In the genomic region with DNA sequence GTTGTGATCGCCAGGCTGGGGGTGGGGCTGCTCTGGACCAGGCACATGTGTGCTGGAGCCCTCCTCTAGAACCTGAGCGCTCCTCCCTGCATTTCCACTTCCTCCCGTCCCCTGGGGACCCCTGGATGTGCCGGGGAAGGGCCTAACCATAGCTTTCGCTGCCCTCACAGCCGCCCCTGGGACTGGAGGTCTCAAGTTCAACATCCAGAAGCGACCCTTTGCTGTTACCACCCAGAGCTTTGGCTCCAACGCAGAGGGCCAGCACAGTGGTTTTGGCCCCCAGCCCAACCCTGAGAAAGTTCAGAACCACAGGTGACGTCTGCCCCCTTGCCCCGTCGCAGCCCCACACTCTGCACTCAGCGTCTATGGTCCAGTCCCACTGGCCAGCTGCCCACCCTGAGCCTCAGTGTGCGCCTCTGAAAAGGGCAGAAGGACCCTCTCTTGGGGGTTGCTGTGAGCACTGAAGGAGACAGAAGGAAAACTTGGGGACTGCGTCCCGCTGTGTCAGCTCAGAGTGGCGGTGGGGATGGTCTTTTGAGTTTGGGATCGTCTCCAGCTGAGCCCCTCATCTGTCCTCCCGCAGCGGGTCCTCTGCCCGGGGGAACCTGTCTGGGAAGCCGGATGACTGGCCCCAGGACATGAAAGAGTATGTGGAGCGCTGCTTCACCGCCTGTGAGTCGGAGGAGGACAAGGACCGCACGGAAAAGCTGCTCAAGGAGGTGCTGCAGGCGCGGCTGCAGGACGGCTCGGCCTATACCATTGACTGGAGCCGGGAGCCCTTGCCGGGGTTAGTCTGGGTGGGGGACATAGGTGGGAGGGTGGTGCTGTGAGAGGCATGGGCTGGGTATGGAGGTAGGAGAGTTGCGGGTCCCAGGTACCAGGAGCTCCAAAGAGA, we compare ENCODE assay signal across 1 cellular context.
TF ChIP-seq lines count a peak whose summit lies in the region.

No MANE protein-coding gene starts in this region.

TF ChIP-seq in WTC11, 78 proteins besides CTCF, POLR2A, EP300 and RAD21 (continued from another document):
- TF ChIP-seq, protein P1, sequence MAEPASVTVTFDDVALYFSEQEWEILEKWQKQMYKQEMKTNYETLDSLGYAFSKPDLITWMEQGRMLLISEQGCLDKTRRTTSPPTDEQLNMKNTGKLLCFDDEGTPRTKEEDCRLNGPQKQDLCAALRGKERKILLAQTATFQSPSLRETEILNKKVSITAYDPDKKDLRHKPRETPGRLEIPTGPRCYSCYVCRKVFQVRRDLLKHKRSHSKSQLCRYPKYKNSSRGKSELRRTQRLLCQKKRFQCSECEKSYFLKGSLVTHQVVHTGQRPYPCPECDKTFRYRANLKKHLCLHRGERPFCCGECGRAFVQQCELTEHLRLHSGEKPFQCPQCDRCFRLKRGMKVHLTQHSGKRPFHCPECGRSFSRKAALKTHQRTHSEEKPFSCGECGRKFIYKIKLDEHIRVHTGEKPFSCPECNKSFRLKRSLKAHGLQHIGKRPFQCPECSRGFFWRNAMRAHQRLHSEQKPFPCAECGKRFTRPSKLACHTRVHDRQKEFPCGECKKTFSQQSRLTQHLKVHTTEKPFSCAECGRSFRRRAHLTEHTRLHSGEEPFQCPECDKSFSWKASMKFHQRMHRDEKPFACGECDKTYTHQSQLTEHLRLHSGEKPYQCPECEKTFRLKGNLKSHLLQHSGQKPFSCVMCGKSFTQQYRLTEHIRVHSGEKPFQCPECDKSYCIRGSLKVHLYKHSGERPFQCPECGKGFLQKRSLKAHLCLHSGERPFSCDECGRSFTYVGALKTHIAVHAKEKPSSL (CRISPR knock-in tag; conservative IDR thresholded peaks at IDR 0.05): no peak
